1 cellular context compared by ENCODE assay signal in the genomic region with DNA sequence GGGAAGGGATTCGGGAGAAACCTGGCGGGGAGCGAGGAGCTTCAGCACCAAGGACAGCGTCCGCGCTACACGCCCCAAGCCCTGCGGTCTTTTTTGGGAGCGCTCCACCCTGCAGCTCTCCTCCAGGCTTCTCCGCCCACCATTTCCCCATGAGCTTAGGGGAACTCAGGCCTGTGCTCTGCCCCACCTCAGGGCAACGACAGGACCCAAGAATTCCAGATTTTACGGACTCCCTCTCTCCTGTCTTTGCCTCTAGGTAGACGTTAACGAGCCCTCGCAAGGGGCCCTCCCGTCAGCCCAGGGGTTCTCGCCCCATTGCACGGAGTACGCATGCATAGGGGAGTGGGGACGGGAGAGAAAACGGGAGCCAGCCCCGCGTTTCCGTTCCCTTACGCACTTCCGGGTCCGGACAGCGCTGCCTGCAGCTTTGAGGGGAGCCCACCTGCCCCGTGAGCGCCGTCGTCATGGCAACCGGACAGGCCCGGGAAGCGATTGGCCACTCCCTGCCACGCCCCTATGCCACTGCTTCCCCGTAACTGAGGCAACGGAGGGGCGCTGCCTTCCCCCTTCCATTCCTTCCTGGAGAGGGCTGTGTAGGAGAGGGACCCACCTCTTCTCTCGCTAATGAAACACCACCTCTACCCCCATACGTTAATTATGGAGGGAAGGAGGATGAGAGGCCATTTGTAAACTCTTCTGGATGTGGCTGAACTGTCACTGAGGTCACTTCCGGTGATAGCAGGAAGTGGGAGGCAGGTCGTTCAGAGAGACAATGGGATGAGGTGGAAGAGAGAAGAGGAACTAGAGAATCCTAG.
TF ChIP-seq lines count a peak whose summit lies in the region.

No MANE protein-coding gene starts in this region.

TF ChIP-seq in GM23338, 12 proteins besides CTCF, POLR2A, EP300 and RAD21 (continued from another document):
- TF ChIP-seq, protein P1, sequence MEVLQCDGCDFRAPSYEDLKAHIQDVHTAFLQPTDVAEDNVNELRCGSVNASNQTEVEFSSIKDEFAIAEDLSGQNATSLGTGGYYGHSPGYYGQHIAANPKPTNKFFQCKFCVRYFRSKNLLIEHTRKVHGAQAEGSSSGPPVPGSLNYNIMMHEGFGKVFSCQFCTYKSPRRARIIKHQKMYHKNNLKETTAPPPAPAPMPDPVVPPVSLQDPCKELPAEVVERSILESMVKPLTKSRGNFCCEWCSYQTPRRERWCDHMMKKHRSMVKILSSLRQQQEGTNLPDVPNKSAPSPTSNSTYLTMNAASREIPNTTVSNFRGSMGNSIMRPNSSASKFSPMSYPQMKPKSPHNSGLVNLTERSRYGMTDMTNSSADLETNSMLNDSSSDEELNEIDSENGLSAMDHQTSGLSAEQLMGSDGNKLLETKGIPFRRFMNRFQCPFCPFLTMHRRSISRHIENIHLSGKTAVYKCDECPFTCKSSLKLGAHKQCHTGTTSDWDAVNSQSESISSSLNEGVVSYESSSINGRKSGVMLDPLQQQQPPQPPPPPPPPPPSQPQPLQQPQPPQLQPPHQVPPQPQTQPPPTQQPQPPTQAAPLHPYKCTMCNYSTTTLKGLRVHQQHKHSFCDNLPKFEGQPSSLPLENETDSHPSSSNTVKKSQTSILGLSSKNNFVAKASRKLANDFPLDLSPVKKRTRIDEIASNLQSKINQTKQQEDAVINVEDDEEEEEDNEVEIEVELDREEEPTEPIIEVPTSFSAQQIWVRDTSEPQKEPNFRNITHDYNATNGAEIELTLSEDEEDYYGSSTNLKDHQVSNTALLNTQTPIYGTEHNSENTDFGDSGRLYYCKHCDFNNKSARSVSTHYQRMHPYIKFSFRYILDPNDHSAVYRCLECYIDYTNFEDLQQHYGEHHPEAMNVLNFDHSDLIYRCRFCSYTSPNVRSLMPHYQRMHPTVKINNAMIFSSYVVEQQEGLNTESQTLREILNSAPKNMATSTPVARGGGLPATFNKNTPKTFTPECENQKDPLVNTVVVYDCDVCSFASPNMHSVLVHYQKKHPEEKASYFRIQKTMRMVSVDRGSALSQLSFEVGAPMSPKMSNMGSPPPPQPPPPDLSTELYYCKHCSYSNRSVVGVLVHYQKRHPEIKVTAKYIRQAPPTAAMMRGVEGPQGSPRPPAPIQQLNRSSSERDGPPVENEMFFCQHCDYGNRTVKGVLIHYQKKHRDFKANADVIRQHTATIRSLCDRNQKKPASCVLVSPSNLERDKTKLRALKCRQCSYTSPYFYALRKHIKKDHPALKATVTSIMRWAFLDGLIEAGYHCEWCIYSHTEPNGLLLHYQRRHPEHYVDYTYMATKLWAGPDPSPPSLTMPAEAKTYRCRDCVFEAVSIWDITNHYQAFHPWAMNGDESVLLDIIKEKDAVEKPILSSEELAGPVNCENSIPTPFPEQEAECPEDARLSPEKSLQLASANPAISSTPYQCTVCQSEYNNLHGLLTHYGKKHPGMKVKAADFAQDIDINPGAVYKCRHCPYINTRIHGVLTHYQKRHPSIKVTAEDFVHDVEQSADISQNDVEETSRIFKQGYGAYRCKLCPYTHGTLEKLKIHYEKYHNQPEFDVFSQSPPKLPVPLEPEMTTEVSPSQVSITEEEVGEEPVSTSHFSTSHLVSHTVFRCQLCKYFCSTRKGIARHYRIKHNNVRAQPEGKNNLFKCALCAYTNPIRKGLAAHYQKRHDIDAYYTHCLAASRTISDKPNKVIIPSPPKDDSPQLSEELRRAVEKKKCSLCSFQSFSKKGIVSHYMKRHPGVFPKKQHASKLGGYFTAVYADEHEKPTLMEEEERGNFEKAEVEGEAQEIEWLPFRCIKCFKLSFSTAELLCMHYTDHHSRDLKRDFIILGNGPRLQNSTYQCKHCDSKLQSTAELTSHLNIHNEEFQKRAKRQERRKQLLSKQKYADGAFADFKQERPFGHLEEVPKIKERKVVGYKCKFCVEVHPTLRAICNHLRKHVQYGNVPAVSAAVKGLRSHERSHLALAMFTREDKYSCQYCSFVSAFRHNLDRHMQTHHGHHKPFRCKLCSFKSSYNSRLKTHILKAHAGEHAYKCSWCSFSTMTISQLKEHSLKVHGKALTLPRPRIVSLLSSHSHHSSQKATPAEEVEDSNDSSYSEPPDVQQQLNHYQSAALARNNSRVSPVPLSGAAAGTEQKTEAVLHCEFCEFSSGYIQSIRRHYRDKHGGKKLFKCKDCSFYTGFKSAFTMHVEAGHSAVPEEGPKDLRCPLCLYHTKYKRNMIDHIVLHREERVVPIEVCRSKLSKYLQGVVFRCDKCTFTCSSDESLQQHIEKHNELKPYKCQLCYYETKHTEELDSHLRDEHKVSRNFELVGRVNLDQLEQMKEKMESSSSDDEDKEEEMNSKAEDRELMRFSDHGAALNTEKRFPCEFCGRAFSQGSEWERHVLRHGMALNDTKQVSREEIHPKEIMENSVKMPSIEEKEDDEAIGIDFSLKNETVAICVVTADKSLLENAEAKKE (CRISPR knock-in tag; IDR thresholded peaks at IDR 0.05), result no peak
- TF ChIP-seq, protein P2, sequence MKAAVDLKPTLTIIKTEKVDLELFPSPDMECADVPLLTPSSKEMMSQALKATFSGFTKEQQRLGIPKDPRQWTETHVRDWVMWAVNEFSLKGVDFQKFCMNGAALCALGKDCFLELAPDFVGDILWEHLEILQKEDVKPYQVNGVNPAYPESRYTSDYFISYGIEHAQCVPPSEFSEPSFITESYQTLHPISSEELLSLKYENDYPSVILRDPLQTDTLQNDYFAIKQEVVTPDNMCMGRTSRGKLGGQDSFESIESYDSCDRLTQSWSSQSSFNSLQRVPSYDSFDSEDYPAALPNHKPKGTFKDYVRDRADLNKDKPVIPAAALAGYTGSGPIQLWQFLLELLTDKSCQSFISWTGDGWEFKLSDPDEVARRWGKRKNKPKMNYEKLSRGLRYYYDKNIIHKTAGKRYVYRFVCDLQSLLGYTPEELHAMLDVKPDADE (IDR thresholded peaks at IDR 0.05), result peak; percentile 37; the same call in 1 of the 2 replicates
- TF ChIP-seq JUNB (IDR thresholded peaks at IDR 0.05; ENCODE audit: unreplicated experiment) (no peak), STAT1 (IDR thresholded peaks at IDR 0.05; ENCODE audit: unreplicated experiment) (no peak), NANOG (IDR thresholded peaks at IDR 0.05; ENCODE audit: borderline replicate concordance) (no peak), CREB1 (CRISPR knock-in tag; IDR thresholded peaks at IDR 0.05; ENCODE audit: low read depth) (peak; percentile 80), ZNF331 (CRISPR knock-in tag; IDR thresholded peaks at IDR 0.05; ENCODE audit: low read depth) (no peak), ZNF114 (CRISPR knock-in tag; IDR thresholded peaks at IDR 0.05) (no peak)
